ENCODE assay signal across 14 cellular contexts in the genomic region with DNA sequence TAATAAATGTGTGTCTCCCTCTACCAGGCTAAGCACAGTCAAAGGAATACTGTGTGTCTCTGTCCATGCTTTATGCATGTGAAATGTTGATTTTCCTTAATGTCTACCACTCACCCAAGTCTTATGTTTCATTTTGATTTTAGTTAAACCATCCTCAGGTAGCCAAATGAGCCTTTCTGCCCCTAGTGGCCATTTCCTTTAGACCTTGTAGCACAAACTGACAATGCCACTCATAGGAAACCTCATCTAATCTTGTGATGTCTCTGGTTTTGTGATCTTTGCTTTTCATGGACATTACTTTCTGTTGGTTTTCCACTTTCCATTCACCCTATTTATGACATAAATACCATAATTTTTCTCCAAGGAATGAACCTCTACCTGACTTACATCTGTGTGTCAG.
DNase-seq lines count a peak whose midpoint lies in the region; ATAC-seq, FAIRE-seq and TF ChIP-seq lines count a peak whose summit lies in the region.
"Had no signal": no experiment of that assay in that cellular context is flagged by ENCODE, and none has a peak within 500 bp of the region (broad histone marks: within the 10 kb centered on the region; RNA-seq: fewer than 3 reads in every experiment).

No MANE protein-coding gene starts in this region.

- POLR2A ChIA-PET in GM12878 (lab: Charles Lee): no interaction called here

- RAD21 ChIA-PET in GM12878 (lab: Charles Lee; ENCODE audit: unreplicated experiment): no interaction called here

- no peaks in the 10 kb centered on the region for H3K36me3 ChIP-seq in GM12878 (ENCODE audit: control insufficient read depth in 2 of 2, insufficient read depth in 2 of 2, low read length in 1 of 2)
- H3K36me3 ChIP-seq: HAP-1, tibial nerve had no signal

- in situ Hi-C loops in GM12878 (cut with MboI): no loop called here

- H3K4me3 ChIP-seq in GM12878: no peak overlapping the region
- H3K4me3 ChIP-seq: HAP-1, skin epidermis, tibial nerve had no signal

- TF ChIP-seq RAD21 in GM12878 (IDR thresholded peaks at IDR 0.05; ENCODE audit: insufficient read depth, low read depth, low read length): no peak

- H3K79me2 ChIP-seq in GM12878 (ENCODE audit: control insufficient read depth, insufficient read depth, low read length): no peaks in the 10 kb centered on the region

- SMC1A ChIA-PET in GM12878 (lab: Charles Lee; ENCODE audit: uncharacterized antibody, unreplicated experiment): interaction anchor here (1.1 kb wide), 1 partner anchor 48 kb away, joined by 4 read pairs; no protein-coding TSS in a partner anchor

- peak; percentile 33 for TF ChIP-seq CTCF in 22Rv1 (IDR thresholded peaks at IDR 0.05)
- peak in 2 of 3 experiments; percentile 28 to 41; a peak in 2 of 6 replicates for TF ChIP-seq CTCF in GM12878 (IDR thresholded peaks at IDR 0.05 in 2 of 3, conservative IDR thresholded peaks at IDR 0.05 in 1 of 3; ENCODE audit: control insufficient read depth in 2 of 3, extremely low read depth in 1 of 3, insufficient read depth in 1 of 3, low read depth in 3 of 3, low read length in 3 of 3)

- no peaks in the 10 kb centered on the region for H3K4me1 ChIP-seq in GM12878 (ENCODE audit: control insufficient read depth, insufficient read depth, low read length)
- H3K4me1 ChIP-seq: HAP-1, tibial nerve had no signal

- H3K27me3 ChIP-seq in GM12878 (replicated peaks in 1 of 2; ENCODE audit: control insufficient read depth in 2 of 2, insufficient read depth in 2 of 2, low read length in 1 of 2): no peaks in the 10 kb centered on the region
- H3K27me3 ChIP-seq: tibial nerve had no signal

- CTCF ChIA-PET in GM12878 (lab: Yijun Ruan, JAX): no interaction called here

- BruUV-seq in GM12878 (replicated peaks; lab: Mats Ljungman, UMichigan): no TSS peak

- no peaks in the 10 kb centered on the region for H4K20me1 ChIP-seq in GM12878 (ENCODE audit: control insufficient read depth, insufficient read depth)

- TF ChIP-seq POLR2A in GM12878 (IDR thresholded peaks at IDR 0.05; ENCODE audit: low read depth, low read length): no peak

- H3K9ac ChIP-seq in GM12878 (ENCODE audit: control insufficient read depth, insufficient read depth, low read length): no peak overlapping the region

- ATAC-seq in GM18907 (IDR thresholded peaks at IDR 0.05; ENCODE audit: unreplicated experiment) (peak; percentile 68), HG03342 (IDR thresholded peaks at IDR 0.05; ENCODE audit: unreplicated experiment) (peak; percentile 76), GM12878 (peak; percentile 61)
- ATAC-seq in activated CD4-positive, CD25-positive, alpha-beta regulatory T cell treated with anti-CD3 and anti-CD28 coated beads, Interleukin-2, amount 50 U/mL, for 24 hours: no peak

- no peak overlapping the region for H2AFZ ChIP-seq in GM12878 (ENCODE audit: control insufficient read depth, low read depth, low read length)

- no peak overlapping the region for H3K4me2 ChIP-seq in GM12878 (ENCODE audit: control insufficient read depth, insufficient read depth)

- H3K27ac ChIP-seq in 22Rv1 (no peak overlapping the region), GM12878 (ENCODE audit: control insufficient read depth, insufficient read depth) (no peak overlapping the region)
- H3K27ac ChIP-seq: skin epidermis, tibial nerve had no signal

- no peaks in the 10 kb centered on the region; the same call in 2 of the 3 replicates for H3K9me3 ChIP-seq in GM12878 (replicated peaks; ENCODE audit: control insufficient read depth, insufficient read depth, low read length)
- H3K9me3 ChIP-seq: HAP-1 had no signal

- intact Hi-C loops in GM12878 (cut with micrococcal nuclease; ENCODE audit: unreplicated experiment): no loop called here

- DNase-seq in GM12878 (ENCODE audit: low read depth, low spot score) (no peak), NCI-H524 treated with DMSO at 0.1 percent for 48 hours (lab: John Stamatoyannopoulos, UW) (no peak), retina (no peak), SIG-M5 (lab: John Stamatoyannopoulos, UW) (no peak)
- DNase-seq: activated CD4-positive, alpha-beta T cell treated with anti-CD3 and anti-CD28 coated beads for 1 hour; naive B cell; SHP77 treated with DMSO at 0.1 percent for 48 hours had no signal

- TF ChIP-seq EP300 in GM12878 (IDR thresholded peaks at IDR 0.05; ENCODE audit: borderline replicate concordance in 1 of 2, control insufficient read depth in 1 of 2, low read depth in 2 of 2, low read length in 2 of 2): no peak

- no peak for FAIRE-seq in GM12878 (lab: Jason Lieb, UNC)

TF ChIP-seq in GM12878, 131 proteins besides CTCF, POLR2A, EP300 and RAD21:
- no peak for TF ChIP-seq GATAD2B (conservative IDR thresholded peaks at IDR 0.05; ENCODE audit: low read depth)

Comparison
In these comparisons a context has a peak if more than half of its experiments do, and no peak if none do; other contexts are left out.
1. ATAC-seq: peak in GM18907 (single experiment), HG03342 (single experiment) and GM12878 (single experiment); none in activated CD4-positive, CD25-positive, alpha-beta regulatory T cell treated with anti-CD3 and anti-CD28 coated beads, Interleukin-2, amount 50 U/mL, for 24 hours (0 of 2).